8 cellular contexts compared by ENCODE assay signal in genomic region chr17:55577011-55577586, GRCh38.
A peak's percentile ranks its signal among the peaks of the same experiment; 100 is the strongest.
DNase-seq lines count a peak whose midpoint lies in the region; ATAC-seq and TF ChIP-seq lines count a peak whose summit lies in the region.

No MANE protein-coding gene starts in this region.

- no peak overlapping the region for H2BK15ac ChIP-seq in mesendoderm (replicated peaks; ENCODE audit: low read depth)

- H3K27me3 ChIP-seq in mesendoderm (ENCODE audit: insufficient read depth, low read length, poor library complexity): no peaks in the 10 kb centered on the region

- no peaks in the 10 kb centered on the region for H4K20me1 ChIP-seq in OCI-LY7 (ENCODE audit: insufficient read depth, low read length)

- H2AK5ac ChIP-seq in mesendoderm (ENCODE audit: low read length): no peak overlapping the region

- no peaks in the 10 kb centered on the region for H3K9me2 ChIP-seq in OCI-LY7 (ENCODE audit: insufficient read depth, low read length)

- H3K27ac ChIP-seq in OCI-LY7 (ENCODE audit: low read depth, low read length, poor library complexity, severe bottlenecking) (no peak overlapping the region), mesendoderm (ENCODE audit: low read depth, low read length) (no peak overlapping the region)

- CTCF ChIA-PET in OCI-LY7 (lab: Charles Lee; ENCODE audit: unreplicated experiment): interaction anchor here (1.2 kb wide), 1 partner anchor 9 kb away, joined by 3 read pairs; no protein-coding TSS in a partner anchor

- DNase-seq in OCI-LY7 (ENCODE audit: low spot score) (no peak), left kidney (ENCODE audit: low read depth, low spot score) (peak; percentile 47), nephron progenitor cell (no peak), mesendoderm (no peak)
- DNase-seq in activated naive CD8-positive, alpha-beta T cell treated with anti-CD3 and anti-CD28 coated beads, Interleukin-2, amount 50 U/mL, for 24 hours: peak; percentile 37
- DNase-seq in stimulated activated CD8-positive, alpha-beta memory T cell treated with anti-CD3 and anti-CD28 coated beads, Interleukin-15, amount 100 ng/mL, for 48 hours (ENCODE audit: low read depth in 2 of 2): peak; percentile 20 to 30

- H3K79me1 ChIP-seq in mesendoderm (ENCODE audit: low read length): no peaks in the 10 kb centered on the region

- H3K4me1 ChIP-seq in OCI-LY7 (ENCODE audit: insufficient read depth, low read length, poor library complexity, severe bottlenecking) (no peaks in the 10 kb centered on the region), mesendoderm (ENCODE audit: control insufficient read depth, low read depth, low read length) (no peaks in the 10 kb centered on the region)

- H3K18ac ChIP-seq in mesendoderm (ENCODE audit: low read length): no peak overlapping the region

- H3K9me3 Mint-ChIP-seq in activated naive CD8-positive, alpha-beta T cell treated with anti-CD3 and anti-CD28 coated beads, Interleukin-2, amount 50 U/mL, for 24 hours: no peaks in the 10 kb centered on the region
- H3K9me3 Mint-ChIP-seq in nephron progenitor cell: no peaks in the 10 kb centered on the region

- peaks cover 5% of the 10 kb centered on the region for H3K27me3 Mint-ChIP-seq in activated naive CD8-positive, alpha-beta T cell treated with anti-CD3 and anti-CD28 coated beads, Interleukin-2, amount 50 U/mL, for 24 hours
- peaks cover 4% of the 10 kb centered on the region for H3K27me3 Mint-ChIP-seq in nephron progenitor cell (ENCODE audit: low read depth, poor library complexity)

- POLR2A ChIA-PET in OCI-LY7 (lab: Charles Lee): no interaction called here

- no peak overlapping the region for H3K27ac Mint-ChIP-seq in activated naive CD8-positive, alpha-beta T cell treated with anti-CD3 and anti-CD28 coated beads, Interleukin-2, amount 50 U/mL, for 24 hours
- H3K27ac Mint-ChIP-seq in nephron progenitor cell: no peak overlapping the region

- no peaks in the 10 kb centered on the region for H3K36me3 Mint-ChIP-seq in activated naive CD8-positive, alpha-beta T cell treated with anti-CD3 and anti-CD28 coated beads, Interleukin-2, amount 50 U/mL, for 24 hours (ENCODE audit: low read depth)
- no peaks in the 10 kb centered on the region for H3K36me3 Mint-ChIP-seq in nephron progenitor cell (ENCODE audit: low read depth)

- H2AFZ ChIP-seq in OCI-LY7 (ENCODE audit: low read length): peak overlapping the region; percentile 17; the same call in 1 of the 2 replicates

- peaks cover 8% of the 10 kb centered on the region for H3K4me1 Mint-ChIP-seq in activated naive CD8-positive, alpha-beta T cell treated with anti-CD3 and anti-CD28 coated beads, Interleukin-2, amount 50 U/mL, for 24 hours
- no peaks in the 10 kb centered on the region for H3K4me1 Mint-ChIP-seq in nephron progenitor cell

- H3K4me2 ChIP-seq in OCI-LY7 (ENCODE audit: low read length): no peak overlapping the region
- H3K4me2 ChIP-seq in mesendoderm (ENCODE audit: low read length): no peak overlapping the region

- intact Hi-C loops in OCI-LY7 (cut with micrococcal nuclease; ENCODE audit: unreplicated experiment): no loop called here

- no peak overlapping the region for H2BK120ac ChIP-seq in mesendoderm (ENCODE audit: low read depth, low read length)

- no peaks in the 10 kb centered on the region for H3K36me3 ChIP-seq in OCI-LY7 (ENCODE audit: insufficient read depth, low read length)
- H3K36me3 ChIP-seq in mesendoderm (ENCODE audit: control insufficient read depth, insufficient read depth, low read length): no peaks in the 10 kb centered on the region

- no peak overlapping the region for H3K4me3 ChIP-seq in OCI-LY7 (ENCODE audit: low read depth, low read length, poor library complexity, severe bottlenecking)
- H3K4me3 ChIP-seq in mesendoderm (ENCODE audit: low read length): no peak overlapping the region

- no peak overlapping the region for H2BK5ac ChIP-seq in mesendoderm (ENCODE audit: low read length)

- peak; percentile 85 for ATAC-seq in GM18511 (IDR thresholded peaks at IDR 0.05; ENCODE audit: unreplicated experiment)
- ATAC-seq in HG02840 (IDR thresholded peaks at IDR 0.05; ENCODE audit: low FRiP score, unreplicated experiment): peak; percentile 78
- ATAC-seq in activated naive CD8-positive, alpha-beta T cell treated with anti-CD3 and anti-CD28 coated beads, Interleukin-2, amount 50 U/mL, for 24 hours: peak; percentile 84

- no peaks in the 10 kb centered on the region for H3K79me2 ChIP-seq in OCI-LY7 (ENCODE audit: insufficient read depth, low read depth, low read length)
- H3K79me2 ChIP-seq in mesendoderm (ENCODE audit: control insufficient read depth, insufficient read depth, low read length): no peaks in the 10 kb centered on the region

- no CpG with 5 or more reads among the region's 9 CpGs for WGBS in mesendoderm (ENCODE audit: extremely low coverage, insufficient coverage, low lambda C conversion rate)

- TF ChIP-seq CTCF in OCI-LY7 (conservative IDR thresholded peaks at IDR 0.05; ENCODE audit: low read length) (no peak), nephron progenitor cell (IDR thresholded peaks at IDR 0.05) (no peak)

- no TSS peak for BruUV-seq in OCI-LY7 (replicated peaks; lab: Mats Ljungman, UMichigan)

- H3K23ac ChIP-seq in mesendoderm (ENCODE audit: low read length): no peak overlapping the region

- H3K56ac ChIP-seq in mesendoderm (ENCODE audit: low read length): no peak overlapping the region

- H3K9me3 ChIP-seq in OCI-LY7 (ENCODE audit: low read length): no peaks in the 10 kb centered on the region

- H4K5ac ChIP-seq in mesendoderm (ENCODE audit: low read length): no peak overlapping the region

- H3K4ac ChIP-seq in mesendoderm (ENCODE audit: low read depth, low read length): no peak overlapping the region

- no peak overlapping the region for H3K4me3 Mint-ChIP-seq in activated naive CD8-positive, alpha-beta T cell treated with anti-CD3 and anti-CD28 coated beads, Interleukin-2, amount 50 U/mL, for 24 hours
- no peak overlapping the region for H3K4me3 Mint-ChIP-seq in nephron progenitor cell

- no peak overlapping the region for H4K8ac ChIP-seq in mesendoderm (ENCODE audit: low read depth, low read length)

- H3K9ac ChIP-seq in mesendoderm (ENCODE audit: low read length): no peak overlapping the region

Comparison
In these comparisons a context has a peak if more than half of its experiments do, and no peak if none do; other contexts are left out.
1. DNase-seq: peak in activated naive CD8-positive, alpha-beta T cell treated with anti-CD3 and anti-CD28 coated beads, Interleukin-2, amount 50 U/mL, for 24 hours (single experiment), left kidney (single experiment) and stimulated activated CD8-positive, alpha-beta memory T cell treated with anti-CD3 and anti-CD28 coated beads, Interleukin-15, amount 100 ng/mL, for 48 hours (2 of 2); none in OCI-LY7 (single experiment), nephron progenitor cell (single experiment) and mesendoderm (single experiment).
2. Peak in every context shown above with its lines, with median percentiles within 50 percentile points of each other: ATAC-seq.